Comparison of ENCODE assay signal across 1 cellular context in the genomic region with DNA sequence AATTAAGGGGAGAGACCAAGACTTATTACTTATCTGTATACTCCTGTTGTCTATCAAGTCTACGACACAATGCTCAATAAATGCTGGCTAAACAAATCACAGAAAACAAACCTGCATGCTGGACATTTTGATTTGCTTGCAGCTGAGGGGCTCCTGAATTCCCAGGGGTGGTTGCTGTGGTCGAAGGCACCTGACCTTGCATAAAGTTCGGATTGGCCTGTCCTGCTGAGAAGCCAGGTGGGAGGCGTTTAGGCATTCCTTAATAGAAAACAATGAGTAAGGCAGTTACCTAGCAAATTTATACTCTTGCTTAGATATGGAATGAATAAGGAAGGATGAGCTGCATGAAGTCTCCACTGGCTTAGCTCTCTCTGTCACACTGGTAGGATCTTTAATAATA.
TF ChIP-seq lines count a peak whose summit lies in the region.

No MANE protein-coding gene starts in this region.

TF ChIP-seq in H1, 55 proteins besides CTCF, POLR2A, EP300 and RAD21:
- no peak for TF ChIP-seq TEAD4 (IDR thresholded peaks at IDR 0.05; ENCODE audit: low read depth, low read length)
- no peak for TF ChIP-seq BACH1 (IDR thresholded peaks at IDR 0.05; ENCODE audit: low read length)
- TF ChIP-seq CEBPB (IDR thresholded peaks at IDR 0.05; ENCODE audit: low read depth, low read length), result no peak
- TF ChIP-seq HDAC6 (IDR thresholded peaks at IDR 0.05; ENCODE audit: low read depth, low read length), result no peak
- TF ChIP-seq SP1 (IDR thresholded peaks at IDR 0.05; ENCODE audit: low read depth, low read length), result no peak
- TF ChIP-seq SIRT6 (IDR thresholded peaks at IDR 0.05; ENCODE audit: low read length), result no peak
- no peak for TF ChIP-seq CBX8 (IDR thresholded peaks at IDR 0.05; ENCODE audit: borderline replicate concordance, low read depth, low read length)
- no peak for TF ChIP-seq YY1 (IDR thresholded peaks at IDR 0.05; ENCODE audit: low read depth, low read length)
- TF ChIP-seq HDAC2 (IDR thresholded peaks at IDR 0.05; ENCODE audit: borderline replicate concordance in 1 of 2, low read depth in 2 of 2, low read length in 2 of 2), result no peak
- TF ChIP-seq SP2 (IDR thresholded peaks at IDR 0.05; ENCODE audit: low read length), result no peak
- TF ChIP-seq GABPA (IDR thresholded peaks at IDR 0.05; ENCODE audit: borderline replicate concordance, insufficient read depth, low read length), result no peak
- no peak for TF ChIP-seq EZH2 (IDR thresholded peaks at IDR 0.05; ENCODE audit: low read depth, low read length, severe bottlenecking)
- TF ChIP-seq CHD1 (IDR thresholded peaks at IDR 0.05; ENCODE audit: low read depth, low read length), result no peak
- TF ChIP-seq TBP (IDR thresholded peaks at IDR 0.05; ENCODE audit: low read depth, low read length), result no peak
- TF ChIP-seq SIX5 (IDR thresholded peaks at IDR 0.05; ENCODE audit: low read depth, low read length), result no peak
- TF ChIP-seq, protein P1, sequence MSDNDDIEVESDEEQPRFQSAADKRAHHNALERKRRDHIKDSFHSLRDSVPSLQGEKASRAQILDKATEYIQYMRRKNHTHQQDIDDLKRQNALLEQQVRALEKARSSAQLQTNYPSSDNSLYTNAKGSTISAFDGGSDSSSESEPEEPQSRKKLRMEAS (IDR thresholded peaks at IDR 0.05), result no peak
- TF ChIP-seq EGR1 (IDR thresholded peaks at IDR 0.05; ENCODE audit: borderline replicate concordance, low read depth, low read length), result no peak
- TF ChIP-seq, protein P2, sequence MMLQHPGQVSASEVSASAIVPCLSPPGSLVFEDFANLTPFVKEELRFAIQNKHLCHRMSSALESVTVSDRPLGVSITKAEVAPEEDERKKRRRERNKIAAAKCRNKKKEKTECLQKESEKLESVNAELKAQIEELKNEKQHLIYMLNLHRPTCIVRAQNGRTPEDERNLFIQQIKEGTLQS (IDR thresholded peaks at IDR 0.05; ENCODE audit: insufficient read depth, low read depth, low read length), result no peak
- TF ChIP-seq RXRA (IDR thresholded peaks at IDR 0.05; ENCODE audit: insufficient read depth, low read depth, low read length), result no peak
- TF ChIP-seq, protein P3, sequence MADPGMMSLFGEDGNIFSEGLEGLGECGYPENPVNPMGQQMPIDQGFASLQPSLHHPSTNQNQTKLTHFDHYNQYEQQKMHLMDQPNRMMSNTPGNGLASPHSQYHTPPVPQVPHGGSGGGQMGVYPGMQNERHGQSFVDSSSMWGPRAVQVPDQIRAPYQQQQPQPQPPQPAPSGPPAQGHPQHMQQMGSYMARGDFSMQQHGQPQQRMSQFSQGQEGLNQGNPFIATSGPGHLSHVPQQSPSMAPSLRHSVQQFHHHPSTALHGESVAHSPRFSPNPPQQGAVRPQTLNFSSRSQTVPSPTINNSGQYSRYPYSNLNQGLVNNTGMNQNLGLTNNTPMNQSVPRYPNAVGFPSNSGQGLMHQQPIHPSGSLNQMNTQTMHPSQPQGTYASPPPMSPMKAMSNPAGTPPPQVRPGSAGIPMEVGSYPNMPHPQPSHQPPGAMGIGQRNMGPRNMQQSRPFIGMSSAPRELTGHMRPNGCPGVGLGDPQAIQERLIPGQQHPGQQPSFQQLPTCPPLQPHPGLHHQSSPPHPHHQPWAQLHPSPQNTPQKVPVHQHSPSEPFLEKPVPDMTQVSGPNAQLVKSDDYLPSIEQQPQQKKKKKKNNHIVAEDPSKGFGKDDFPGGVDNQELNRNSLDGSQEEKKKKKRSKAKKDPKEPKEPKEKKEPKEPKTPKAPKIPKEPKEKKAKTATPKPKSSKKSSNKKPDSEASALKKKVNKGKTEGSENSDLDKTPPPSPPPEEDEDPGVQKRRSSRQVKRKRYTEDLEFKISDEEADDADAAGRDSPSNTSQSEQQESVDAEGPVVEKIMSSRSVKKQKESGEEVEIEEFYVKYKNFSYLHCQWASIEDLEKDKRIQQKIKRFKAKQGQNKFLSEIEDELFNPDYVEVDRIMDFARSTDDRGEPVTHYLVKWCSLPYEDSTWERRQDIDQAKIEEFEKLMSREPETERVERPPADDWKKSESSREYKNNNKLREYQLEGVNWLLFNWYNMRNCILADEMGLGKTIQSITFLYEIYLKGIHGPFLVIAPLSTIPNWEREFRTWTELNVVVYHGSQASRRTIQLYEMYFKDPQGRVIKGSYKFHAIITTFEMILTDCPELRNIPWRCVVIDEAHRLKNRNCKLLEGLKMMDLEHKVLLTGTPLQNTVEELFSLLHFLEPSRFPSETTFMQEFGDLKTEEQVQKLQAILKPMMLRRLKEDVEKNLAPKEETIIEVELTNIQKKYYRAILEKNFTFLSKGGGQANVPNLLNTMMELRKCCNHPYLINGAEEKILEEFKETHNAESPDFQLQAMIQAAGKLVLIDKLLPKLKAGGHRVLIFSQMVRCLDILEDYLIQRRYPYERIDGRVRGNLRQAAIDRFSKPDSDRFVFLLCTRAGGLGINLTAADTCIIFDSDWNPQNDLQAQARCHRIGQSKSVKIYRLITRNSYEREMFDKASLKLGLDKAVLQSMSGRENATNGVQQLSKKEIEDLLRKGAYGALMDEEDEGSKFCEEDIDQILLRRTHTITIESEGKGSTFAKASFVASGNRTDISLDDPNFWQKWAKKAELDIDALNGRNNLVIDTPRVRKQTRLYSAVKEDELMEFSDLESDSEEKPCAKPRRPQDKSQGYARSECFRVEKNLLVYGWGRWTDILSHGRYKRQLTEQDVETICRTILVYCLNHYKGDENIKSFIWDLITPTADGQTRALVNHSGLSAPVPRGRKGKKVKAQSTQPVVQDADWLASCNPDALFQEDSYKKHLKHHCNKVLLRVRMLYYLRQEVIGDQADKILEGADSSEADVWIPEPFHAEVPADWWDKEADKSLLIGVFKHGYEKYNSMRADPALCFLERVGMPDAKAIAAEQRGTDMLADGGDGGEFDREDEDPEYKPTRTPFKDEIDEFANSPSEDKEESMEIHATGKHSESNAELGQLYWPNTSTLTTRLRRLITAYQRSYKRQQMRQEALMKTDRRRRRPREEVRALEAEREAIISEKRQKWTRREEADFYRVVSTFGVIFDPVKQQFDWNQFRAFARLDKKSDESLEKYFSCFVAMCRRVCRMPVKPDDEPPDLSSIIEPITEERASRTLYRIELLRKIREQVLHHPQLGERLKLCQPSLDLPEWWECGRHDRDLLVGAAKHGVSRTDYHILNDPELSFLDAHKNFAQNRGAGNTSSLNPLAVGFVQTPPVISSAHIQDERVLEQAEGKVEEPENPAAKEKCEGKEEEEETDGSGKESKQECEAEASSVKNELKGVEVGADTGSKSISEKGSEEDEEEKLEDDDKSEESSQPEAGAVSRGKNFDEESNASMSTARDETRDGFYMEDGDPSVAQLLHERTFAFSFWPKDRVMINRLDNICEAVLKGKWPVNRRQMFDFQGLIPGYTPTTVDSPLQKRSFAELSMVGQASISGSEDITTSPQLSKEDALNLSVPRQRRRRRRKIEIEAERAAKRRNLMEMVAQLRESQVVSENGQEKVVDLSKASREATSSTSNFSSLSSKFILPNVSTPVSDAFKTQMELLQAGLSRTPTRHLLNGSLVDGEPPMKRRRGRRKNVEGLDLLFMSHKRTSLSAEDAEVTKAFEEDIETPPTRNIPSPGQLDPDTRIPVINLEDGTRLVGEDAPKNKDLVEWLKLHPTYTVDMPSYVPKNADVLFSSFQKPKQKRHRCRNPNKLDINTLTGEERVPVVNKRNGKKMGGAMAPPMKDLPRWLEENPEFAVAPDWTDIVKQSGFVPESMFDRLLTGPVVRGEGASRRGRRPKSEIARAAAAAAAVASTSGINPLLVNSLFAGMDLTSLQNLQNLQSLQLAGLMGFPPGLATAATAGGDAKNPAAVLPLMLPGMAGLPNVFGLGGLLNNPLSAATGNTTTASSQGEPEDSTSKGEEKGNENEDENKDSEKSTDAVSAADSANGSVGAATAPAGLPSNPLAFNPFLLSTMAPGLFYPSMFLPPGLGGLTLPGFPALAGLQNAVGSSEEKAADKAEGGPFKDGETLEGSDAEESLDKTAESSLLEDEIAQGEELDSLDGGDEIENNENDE (IDR thresholded peaks at IDR 0.05; ENCODE audit: insufficient replicate concordance, low read length), result no peak
